In genomic region chrX:103309860-103310591, GRCh38 we compare ENCODE assay signal across 9 cellular contexts. TPM values are rescaled to one million over a fixed set of nuclear protein-coding genes. Genes with fewer than 3 reads are reported as not detected.
A peak's percentile ranks its signal among the peaks of the same experiment; 100 is the strongest.
DNase-seq lines count a peak whose midpoint lies in the region; ATAC-seq, FAIRE-seq and TF ChIP-seq lines count a peak whose summit lies in the region.
"Had no signal": no experiment of that assay in that cellular context is flagged by ENCODE, and none has a peak within 500 bp of the region (broad histone marks: within the 10 kb centered on the region; RNA-seq: fewer than 3 reads in every experiment).

No MANE protein-coding gene starts in this region.

- H3K4me1 Mint-ChIP-seq in activated naive CD4-positive, alpha-beta T cell treated with anti-CD3 and anti-CD28 coated beads for 36 hours (ENCODE audit: low read depth) = peaks cover 11% of the 10 kb centered on the region

- CTCF ChIA-PET in activated naive CD4-positive, alpha-beta T cell treated with anti-CD3 and anti-CD28 coated beads for 36 hours (lab: Charles Lee) = no interaction called here
- CTCF ChIA-PET in HepG2 (lab: Yijun Ruan, JAX; ENCODE audit: low intra/inter-chr PET ratio, low total read pairs) = no interaction called here

- POLR2A ChIA-PET in HepG2 (lab: Yijun Ruan, JAX) = no interaction called here

- TF ChIP-seq POLR2A in HepG2 (IDR thresholded peaks at IDR 0.05; ENCODE audit: insufficient read depth in 1 of 2, low read depth in 2 of 2, low read length in 2 of 2) = no peak

- no peak for ATAC-seq in HepG2
- no peak for ATAC-seq in HG03039 (IDR thresholded peaks at IDR 0.05; ENCODE audit: unreplicated experiment)

- H3K9me3 ChIP-seq in adipocyte (ENCODE audit: control insufficient read depth, low read length) (peaks cover 10% of the 10 kb centered on the region), HepG2 (ENCODE audit: low read length) (no peaks in the 10 kb centered on the region), tibial artery (no peaks in the 10 kb centered on the region)

- H3K4me1 ChIP-seq in adipocyte (ENCODE audit: control insufficient read depth, insufficient read depth, low read length) (no peaks in the 10 kb centered on the region), HepG2 (ENCODE audit: insufficient read depth, low read length) (no peaks in the 10 kb centered on the region), tibial artery (peaks cover 0 to 8% (median 4%) of the 10 kb centered on the region in 4 donors)

- FAIRE-seq in HepG2 (lab: Jason Lieb, UNC) = no peak

- TF ChIP-seq CTCF in HepG2 (CRISPR knock-in tag; IDR thresholded peaks at IDR 0.05) = no peak
- TF ChIP-seq CTCF in tibial artery (IDR thresholded peaks at IDR 0.05) = no peak

- H3K4me3 Mint-ChIP-seq in activated naive CD4-positive, alpha-beta T cell treated with anti-CD3 and anti-CD28 coated beads for 36 hours = peak overlapping the region; percentile 70

- peaks cover 2% of the 10 kb centered on the region for H3K9me3 Mint-ChIP-seq in activated naive CD4-positive, alpha-beta T cell treated with anti-CD3 and anti-CD28 coated beads for 36 hours

- H3K79me2 ChIP-seq in HepG2 (ENCODE audit: insufficient read depth, low read length) = no peaks in the 10 kb centered on the region

- WGBS in HepG2 (ENCODE audit: low lambda C conversion rate) = 87% methylated on average over 18 of the region's 33 CpGs

- H4K20me1 ChIP-seq in HepG2 (ENCODE audit: insufficient read depth, low read length) = no peaks in the 10 kb centered on the region

- H3K27me3 Mint-ChIP-seq in activated naive CD4-positive, alpha-beta T cell treated with anti-CD3 and anti-CD28 coated beads for 36 hours (ENCODE audit: low read depth) = no peaks in the 10 kb centered on the region

- H3K36me3 Mint-ChIP-seq in activated naive CD4-positive, alpha-beta T cell treated with anti-CD3 and anti-CD28 coated beads for 36 hours (ENCODE audit: low read depth) = no peaks in the 10 kb centered on the region

- TF ChIP-seq EP300 in HepG2 (IDR thresholded peaks at IDR 0.05; ENCODE audit: low read depth in 2 of 2, low read length in 2 of 2) = no peak
- no peak for TF ChIP-seq EP300 in HepG2 (CRISPR knock-in tag; IDR thresholded peaks at IDR 0.05; ENCODE audit: borderline replicate concordance)

- intact Hi-C loops in activated naive CD4-positive, alpha-beta T cell treated with anti-CD3 and anti-CD28 coated beads for 36 hours (cut with micrococcal nuclease) = loop anchor here (2.0 to 10.0 kb wide), 3 partner anchors 67 to 375 kb away; partner anchors contain the start of genes BEX3, BEX4 and MORF4L2
- intact Hi-C loops in HepG2 (cut with micrococcal nuclease; ENCODE audit: unreplicated experiment) = no loop called here
- intact Hi-C loops in tibial artery (cut with DNase I; ENCODE audit: low total_unique reads) = no loop called here

- in situ Hi-C loops in HepG2 (cut with HindIII; ENCODE audit: extremely low pct_ligation_motif_present, low pct_unique_long_range_greater_than_20kb) = no loop called here

- H3K9ac ChIP-seq in adipocyte (ENCODE audit: low read length) = no peak overlapping the region
- no peak overlapping the region for H3K9ac ChIP-seq in HepG2 (ENCODE audit: insufficient read depth, low read depth, low read length)

- H3K27me3 ChIP-seq in adipocyte (replicated peaks; ENCODE audit: control insufficient read depth, insufficient read depth, low read length) (peaks cover 52% of the 10 kb centered on the region), HepG2 (ENCODE audit: control insufficient read depth in 1 of 2, insufficient read depth in 2 of 2, low read length in 2 of 2) (no peaks in the 10 kb centered on the region), tibial artery (peaks cover 0 to 9% of the 10 kb centered on the region in 2 donors)

- no TSS peak for BruUV-seq in HepG2 (replicated peaks; lab: Mats Ljungman, UMichigan)

- no peak overlapping the region for H3K27ac ChIP-seq in HepG2 (ENCODE audit: extremely low read length, insufficient read depth, low read length)
- no peak overlapping the region for H3K27ac ChIP-seq in tibial artery
- H3K27ac ChIP-seq: VCaP had no signal

- no peak for TF ChIP-seq RAD21 in HepG2 (CRISPR knock-in tag; IDR thresholded peaks at IDR 0.05)

- no peak overlapping the region for H2AFZ ChIP-seq in HepG2 (ENCODE audit: low read length)

- H3K4me2 ChIP-seq in HepG2 (ENCODE audit: low read depth, low read length) = peak overlapping the region; percentile 61

- H3K27ac Mint-ChIP-seq in activated naive CD4-positive, alpha-beta T cell treated with anti-CD3 and anti-CD28 coated beads for 36 hours = no peak overlapping the region

- DNase-seq in activated naive CD4-positive, alpha-beta T cell treated with anti-CD3 and anti-CD28 coated beads for 36 hours = no peak
- DNase-seq in activated naive CD4-positive, alpha-beta T cell treated with anti-CD3 and anti-CD28 coated beads, Interleukin-2, amount 50 U/mL, for 16 hours = no peak
- DNase-seq in adipocyte (ENCODE audit: low read depth) (no peak), HepG2 (ENCODE audit: low spot score) (no peak), tibial artery (no peak), iPS-NIHi11 (ENCODE audit: low spot score) (no peak), HCEC 1CT (no peak)

- H3K4me3 ChIP-seq in adipocyte (ENCODE audit: low read length) = peak overlapping the region; percentile 72
- peak overlapping the region in 1 of 3 experiments; percentile 43; a peak in 1 of 6 replicates for H3K4me3 ChIP-seq in HepG2 (replicated peaks in 1 of 3; ENCODE audit: insufficient read depth in 1 of 3, low read depth in 2 of 3, low read length in 3 of 3)
- peak overlapping the region; percentile 40 to 55 for H3K4me3 ChIP-seq in tibial artery

- H3K36me3 ChIP-seq in adipocyte (ENCODE audit: control insufficient read depth, insufficient read depth, low read length, severe bottlenecking) (no peaks in the 10 kb centered on the region), HepG2 (replicated peaks in 1 of 2; ENCODE audit: control insufficient read depth in 1 of 2, insufficient read depth in 2 of 2, low read length in 2 of 2) (no peaks in the 10 kb centered on the region), tibial artery (no peaks in the 10 kb centered on the region)

RNA-seq across cellular contexts. Expression of gene BEX2, which starts 0.8 kb away (rescaled TPM):
- 10 to 100 TPM; 16.0 to 18.9 TPM for total RNA-seq in activated naive CD4-positive, alpha-beta T cell treated with anti-CD3 and anti-CD28 coated beads for 36 hours
- total RNA-seq in HepG2 (2016; rRNA removed; fragmentation: Illumina TruSeq; extraction: Trizol) = 0.46 TPM in 2 replicates
- total RNA-seq in HepG2 (2016; cell fraction: cytosol; rRNA removed; fragmentation: Illumina TruSeq; extraction: Trizol; ENCODE audit: low read depth) = not detected in 2 replicates
- total RNA-seq in HepG2 (2016; cell fraction: insoluble cytoplasmic fraction; rRNA removed; fragmentation: Illumina TruSeq; extraction: Trizol) = 0.30 and 0.51 TPM in 2 replicates
- total RNA-seq in HepG2 (2016; cell fraction: membrane; rRNA removed; fragmentation: Illumina TruSeq; extraction: Trizol) = 0.28 TPM in 1 of 2 replicates, not detected in the other
- 0.60 TPM in 1 of 2 replicates, not detected in the other for total RNA-seq in HepG2 (2016; cell fraction: nucleus; rRNA removed; fragmentation: Illumina TruSeq; extraction: Trizol)
- 0.54 TPM in 2 replicates for polyA plus RNA-seq in HepG2 (2011; rRNA removed)
- polyA plus RNA-seq in HepG2 (2011; cell fraction: cytosol; rRNA removed) = 0.39 and 0.97 TPM in 2 replicates
- polyA plus RNA-seq in HepG2 (2011; cell fraction: nucleus; rRNA removed) = 0.18 and 0.43 TPM in 2 replicates
- polyA plus RNA-seq in HepG2 (2012) = 0.86 and 2.0 TPM in 2 replicates
- polyA plus RNA-seq in HepG2 (2016; cell fraction: cytosol; fragmentation: Illumina TruSeq; extraction: Trizol; ENCODE audit: low read depth) = 0.16 TPM in 1 of 2 replicates, not detected in the other
- 0.81 TPM in 1 of 2 replicates, not detected in the other for polyA plus RNA-seq in HepG2 (2016; cell fraction: insoluble cytoplasmic fraction; fragmentation: Illumina TruSeq; extraction: Trizol; ENCODE audit: low read depth)
- not detected in 2 replicates for polyA plus RNA-seq in HepG2 (2016; cell fraction: membrane; fragmentation: Illumina TruSeq; extraction: Trizol; ENCODE audit: low read depth)
- not detected in 2 replicates for polyA plus RNA-seq in HepG2 (2016; cell fraction: nucleus; fragmentation: Illumina TruSeq; extraction: Trizol; ENCODE audit: insufficient read depth, low read depth)
- not detected in 2 replicates for polyA minus RNA-seq in HepG2 (2011; rRNA and poly(A)+ RNA removed; ENCODE audit: low replicate concordance)
- not detected in 2 replicates for polyA minus RNA-seq in HepG2 (2011; cell fraction: cytosol; rRNA and poly(A)+ RNA removed)
- 0.77 and 1.4 TPM in 2 replicates for polyA minus RNA-seq in HepG2 (2011; cell fraction: nucleus; rRNA and poly(A)+ RNA removed)

RNA-seq across cellular contexts. Expression of gene TCEAL7, which starts 20.0 kb away (rescaled TPM):
- not detected for total RNA-seq in activated naive CD4-positive, alpha-beta T cell treated with anti-CD3 and anti-CD28 coated beads for 36 hours
- not detected in 2 replicates for total RNA-seq in HepG2 (2016; rRNA removed; fragmentation: Illumina TruSeq; extraction: Trizol)
- not detected in 2 replicates for total RNA-seq in HepG2 (2016; cell fraction: cytosol; rRNA removed; fragmentation: Illumina TruSeq; extraction: Trizol; ENCODE audit: low read depth)
- total RNA-seq in HepG2 (2016; cell fraction: insoluble cytoplasmic fraction; rRNA removed; fragmentation: Illumina TruSeq; extraction: Trizol) = not detected in 2 replicates
- not detected in 2 replicates for total RNA-seq in HepG2 (2016; cell fraction: membrane; rRNA removed; fragmentation: Illumina TruSeq; extraction: Trizol)
- not detected in 2 replicates for total RNA-seq in HepG2 (2016; cell fraction: nucleus; rRNA removed; fragmentation: Illumina TruSeq; extraction: Trizol)
- polyA plus RNA-seq in HepG2 (2011; rRNA removed) = not detected in 2 replicates
- polyA plus RNA-seq in HepG2 (2011; cell fraction: cytosol; rRNA removed) = not detected in 2 replicates
- polyA plus RNA-seq in HepG2 (2011; cell fraction: nucleus; rRNA removed) = not detected in 2 replicates
- not detected in 2 replicates for polyA plus RNA-seq in HepG2 (2012)
- polyA plus RNA-seq in HepG2 (2016; cell fraction: cytosol; fragmentation: Illumina TruSeq; extraction: Trizol; ENCODE audit: low read depth) = not detected in 2 replicates
- not detected in 2 replicates for polyA plus RNA-seq in HepG2 (2016; cell fraction: insoluble cytoplasmic fraction; fragmentation: Illumina TruSeq; extraction: Trizol; ENCODE audit: low read depth)
- polyA plus RNA-seq in HepG2 (2016; cell fraction: membrane; fragmentation: Illumina TruSeq; extraction: Trizol; ENCODE audit: low read depth) = not detected in 2 replicates
- not detected in 2 replicates for polyA plus RNA-seq in HepG2 (2016; cell fraction: nucleus; fragmentation: Illumina TruSeq; extraction: Trizol; ENCODE audit: insufficient read depth, low read depth)
- polyA minus RNA-seq in HepG2 (2011; rRNA and poly(A)+ RNA removed; ENCODE audit: low replicate concordance) = not detected in 2 replicates
- not detected in 2 replicates for polyA minus RNA-seq in HepG2 (2011; cell fraction: cytosol; rRNA and poly(A)+ RNA removed)
- not detected in 2 replicates for polyA minus RNA-seq in HepG2 (2011; cell fraction: nucleus; rRNA and poly(A)+ RNA removed)

RNA-seq across cellular contexts. Expression of gene TCEAL5, which starts 33.5 kb away (rescaled TPM):
- total RNA-seq in activated naive CD4-positive, alpha-beta T cell treated with anti-CD3 and anti-CD28 coated beads for 36 hours = under 1 TPM in 1 of 2 experiments, not detected in 1; 0.32 TPM
- total RNA-seq in HepG2 (2016; rRNA removed; fragmentation: Illumina TruSeq; extraction: Trizol) = not detected in 2 replicates
- not detected in 2 replicates for total RNA-seq in HepG2 (2016; cell fraction: cytosol; rRNA removed; fragmentation: Illumina TruSeq; extraction: Trizol; ENCODE audit: low read depth)
- not detected in 2 replicates for total RNA-seq in HepG2 (2016; cell fraction: insoluble cytoplasmic fraction; rRNA removed; fragmentation: Illumina TruSeq; extraction: Trizol)
- total RNA-seq in HepG2 (2016; cell fraction: membrane; rRNA removed; fragmentation: Illumina TruSeq; extraction: Trizol) = not detected in 2 replicates
- total RNA-seq in HepG2 (2016; cell fraction: nucleus; rRNA removed; fragmentation: Illumina TruSeq; extraction: Trizol) = not detected in 2 replicates
- polyA plus RNA-seq in HepG2 (2011; rRNA removed) = not detected in 2 replicates
- polyA plus RNA-seq in HepG2 (2011; cell fraction: cytosol; rRNA removed) = not detected in 2 replicates
- polyA plus RNA-seq in HepG2 (2011; cell fraction: nucleus; rRNA removed) = not detected in 2 replicates
- not detected in 2 replicates for polyA plus RNA-seq in HepG2 (2012)
- not detected in 2 replicates for polyA plus RNA-seq in HepG2 (2016; cell fraction: cytosol; fragmentation: Illumina TruSeq; extraction: Trizol; ENCODE audit: low read depth)
- not detected in 2 replicates for polyA plus RNA-seq in HepG2 (2016; cell fraction: insoluble cytoplasmic fraction; fragmentation: Illumina TruSeq; extraction: Trizol; ENCODE audit: low read depth)
- not detected in 2 replicates for polyA plus RNA-seq in HepG2 (2016; cell fraction: membrane; fragmentation: Illumina TruSeq; extraction: Trizol; ENCODE audit: low read depth)
- not detected in 2 replicates for polyA plus RNA-seq in HepG2 (2016; cell fraction: nucleus; fragmentation: Illumina TruSeq; extraction: Trizol; ENCODE audit: insufficient read depth, low read depth)
- polyA minus RNA-seq in HepG2 (2011; rRNA and poly(A)+ RNA removed; ENCODE audit: low replicate concordance) = not detected in 2 replicates
- not detected in 2 replicates for polyA minus RNA-seq in HepG2 (2011; cell fraction: cytosol; rRNA and poly(A)+ RNA removed)
- polyA minus RNA-seq in HepG2 (2011; cell fraction: nucleus; rRNA and poly(A)+ RNA removed) = not detected in 2 replicates

RNA-seq across cellular contexts. Expression of gene TCEAL9, which starts 46.3 kb away (rescaled TPM):
- total RNA-seq in activated naive CD4-positive, alpha-beta T cell treated with anti-CD3 and anti-CD28 coated beads for 36 hours = 1 to 10 TPM; 3.2 to 3.5 TPM
- total RNA-seq in HepG2 (2016; rRNA removed; fragmentation: Illumina TruSeq; extraction: Trizol) = 45.8 and 65.4 TPM in 2 replicates
- total RNA-seq in HepG2 (2016; cell fraction: cytosol; rRNA removed; fragmentation: Illumina TruSeq; extraction: Trizol; ENCODE audit: low read depth) = 6.0 and 7.6 TPM in 2 replicates
- 47.4 and 69.9 TPM in 2 replicates for total RNA-seq in HepG2 (2016; cell fraction: insoluble cytoplasmic fraction; rRNA removed; fragmentation: Illumina TruSeq; extraction: Trizol)
- 9.1 and 10.8 TPM in 2 replicates for total RNA-seq in HepG2 (2016; cell fraction: membrane; rRNA removed; fragmentation: Illumina TruSeq; extraction: Trizol)
- 18.0 and 18.6 TPM in 2 replicates for total RNA-seq in HepG2 (2016; cell fraction: nucleus; rRNA removed; fragmentation: Illumina TruSeq; extraction: Trizol)
- polyA plus RNA-seq in HepG2 (2011; rRNA removed) = 9.3 and 15.8 TPM in 2 replicates
- 4.1 and 8.0 TPM in 2 replicates for polyA plus RNA-seq in HepG2 (2011; cell fraction: cytosol; rRNA removed)
- 2.8 and 3.9 TPM in 2 replicates for polyA plus RNA-seq in HepG2 (2011; cell fraction: nucleus; rRNA removed)
- 22.7 and 32.6 TPM in 2 replicates for polyA plus RNA-seq in HepG2 (2012)
- 4.3 and 4.7 TPM in 2 replicates for polyA plus RNA-seq in HepG2 (2016; cell fraction: cytosol; fragmentation: Illumina TruSeq; extraction: Trizol; ENCODE audit: low read depth)
- 90.4 and 96.9 TPM in 2 replicates for polyA plus RNA-seq in HepG2 (2016; cell fraction: insoluble cytoplasmic fraction; fragmentation: Illumina TruSeq; extraction: Trizol; ENCODE audit: low read depth)
- 6.5 and 6.6 TPM in 2 replicates for polyA plus RNA-seq in HepG2 (2016; cell fraction: membrane; fragmentation: Illumina TruSeq; extraction: Trizol; ENCODE audit: low read depth)
- polyA plus RNA-seq in HepG2 (2016; cell fraction: nucleus; fragmentation: Illumina TruSeq; extraction: Trizol; ENCODE audit: insufficient read depth, low read depth) = 35.3 and 41.8 TPM in 2 replicates
- polyA minus RNA-seq in HepG2 (2011; rRNA and poly(A)+ RNA removed; ENCODE audit: low replicate concordance) = 0.34 and 1.5 TPM in 2 replicates
- 3.2 and 5.0 TPM in 2 replicates for polyA minus RNA-seq in HepG2 (2011; cell fraction: cytosol; rRNA and poly(A)+ RNA removed)
- 3.6 and 4.4 TPM in 2 replicates for polyA minus RNA-seq in HepG2 (2011; cell fraction: nucleus; rRNA and poly(A)+ RNA removed)

RNA-seq across cellular contexts. Expression of gene TCEAL8, which starts 55.1 kb away (rescaled TPM):
- total RNA-seq in activated naive CD4-positive, alpha-beta T cell treated with anti-CD3 and anti-CD28 coated beads for 36 hours = 10 to 100 TPM; 24.5 to 27.7 TPM
- total RNA-seq in HepG2 (2016; rRNA removed; fragmentation: Illumina TruSeq; extraction: Trizol) = 40.8 and 60.5 TPM in 2 replicates
- total RNA-seq in HepG2 (2016; cell fraction: cytosol; rRNA removed; fragmentation: Illumina TruSeq; extraction: Trizol; ENCODE audit: low read depth) = 13.3 and 13.6 TPM in 2 replicates
- total RNA-seq in HepG2 (2016; cell fraction: insoluble cytoplasmic fraction; rRNA removed; fragmentation: Illumina TruSeq; extraction: Trizol) = 40.2 and 68.3 TPM in 2 replicates
- 25.7 and 27.8 TPM in 2 replicates for total RNA-seq in HepG2 (2016; cell fraction: membrane; rRNA removed; fragmentation: Illumina TruSeq; extraction: Trizol)
- total RNA-seq in HepG2 (2016; cell fraction: nucleus; rRNA removed; fragmentation: Illumina TruSeq; extraction: Trizol) = 16.3 and 17.0 TPM in 2 replicates
- 12.7 and 20.0 TPM in 2 replicates for polyA plus RNA-seq in HepG2 (2011; rRNA removed)
- 6.7 and 14.0 TPM in 2 replicates for polyA plus RNA-seq in HepG2 (2011; cell fraction: cytosol; rRNA removed)
- 1.8 and 3.1 TPM in 2 replicates for polyA plus RNA-seq in HepG2 (2011; cell fraction: nucleus; rRNA removed)
- 31.9 and 55.7 TPM in 2 replicates for polyA plus RNA-seq in HepG2 (2012)
- 12.4 and 13.5 TPM in 2 replicates for polyA plus RNA-seq in HepG2 (2016; cell fraction: cytosol; fragmentation: Illumina TruSeq; extraction: Trizol; ENCODE audit: low read depth)
- 76.0 and 88.5 TPM in 2 replicates for polyA plus RNA-seq in HepG2 (2016; cell fraction: insoluble cytoplasmic fraction; fragmentation: Illumina TruSeq; extraction: Trizol; ENCODE audit: low read depth)
- polyA plus RNA-seq in HepG2 (2016; cell fraction: membrane; fragmentation: Illumina TruSeq; extraction: Trizol; ENCODE audit: low read depth) = 25.8 and 26.0 TPM in 2 replicates
- 25.8 and 26.9 TPM in 2 replicates for polyA plus RNA-seq in HepG2 (2016; cell fraction: nucleus; fragmentation: Illumina TruSeq; extraction: Trizol; ENCODE audit: insufficient read depth, low read depth)
- 1.7 and 2.6 TPM in 2 replicates for polyA minus RNA-seq in HepG2 (2011; rRNA and poly(A)+ RNA removed; ENCODE audit: low replicate concordance)
- 8.1 and 9.1 TPM in 2 replicates for polyA minus RNA-seq in HepG2 (2011; cell fraction: cytosol; rRNA and poly(A)+ RNA removed)
- polyA minus RNA-seq in HepG2 (2011; cell fraction: nucleus; rRNA and poly(A)+ RNA removed) = 5.2 and 6.5 TPM in 2 replicates

Comparison
In these comparisons a context has a peak if more than half of its experiments do, and no peak if none do; other contexts are left out.
1. RNA of gene BEX2, which starts 0.8 kb away (total RNA-seq): 16.0 to 18.9 TPM in activated naive CD4-positive, alpha-beta T cell treated with anti-CD3 and anti-CD28 coated beads for 36 hours; 0.28 to 0.60 TPM in HepG2; every median in the first group is over 10 times any median in the second.